1 cellular context compared by ENCODE assay signal in the genomic region with DNA sequence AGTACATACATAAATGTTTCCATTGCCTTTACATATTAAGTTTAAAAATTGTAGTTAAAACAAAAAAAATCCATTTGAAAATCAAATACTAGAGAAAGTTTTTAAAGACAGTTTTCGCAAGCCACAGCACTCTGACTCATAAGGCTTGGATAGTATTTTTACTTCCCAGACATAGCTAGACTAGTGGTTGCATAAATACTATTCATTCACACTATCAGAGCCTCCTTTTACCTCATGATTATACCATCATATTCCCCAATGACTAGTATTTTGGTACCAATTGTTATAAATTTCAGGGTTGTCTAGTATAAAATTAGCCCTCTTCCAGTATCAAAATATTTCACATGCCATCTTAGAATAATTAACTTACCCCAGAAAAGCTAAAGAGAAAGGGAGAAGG.
TF ChIP-seq lines count a peak whose summit lies in the region.

No MANE protein-coding gene starts in this region.

TF ChIP-seq in IMR-90, 13 proteins besides CTCF, POLR2A, EP300 and RAD21 (continued from another document):
- peak; percentile 66 for TF ChIP-seq CEBPB (IDR thresholded peaks at IDR 0.05; ENCODE audit: low read depth, low read length)
- TF ChIP-seq NFE2L2 (IDR thresholded peaks at IDR 0.05; ENCODE audit: low read depth, low read length): no peak
- no peak for TF ChIP-seq RFX5 (IDR thresholded peaks at IDR 0.05; ENCODE audit: low read depth, low read length)
- no peak for TF ChIP-seq MAFK (IDR thresholded peaks at IDR 0.05; ENCODE audit: low read depth, low read length)
